Comparison of ENCODE assay signal across 19 cellular contexts in genomic region chr4:31020363-31020762, GRCh38.
"Had no signal": no experiment of that assay in that cellular context is flagged by ENCODE, and none has a peak within 500 bp of the region (broad histone marks: within the 10 kb centered on the region; RNA-seq: fewer than 3 reads in every experiment).

No MANE protein-coding gene starts in this region.

- H3K36me3 ChIP-seq: brain microvascular endothelial cell, lower lobe of right lung, tibial nerve, uterus had no signal

- H3K27ac ChIP-seq: brain microvascular endothelial cell, foreskin keratinocyte, lower lobe of right lung, skin epidermis, tibial nerve, uterus had no signal

- DNase-seq: activated CD4-positive, alpha-beta T cell treated with anti-CD3 and anti-CD28 coated beads, Interleukin-2, amount 10 ng/mL, durations not matched to agents 24 days and 14 days; activated CD4-positive, CD25-positive, alpha-beta regulatory T cell; activated CD8-positive, alpha-beta memory T cell treated with anti-CD3 and anti-CD28 coated beads, Interleukin-2, amount 50 U/mL, for 48 hours; activated CD8-positive, alpha-beta T cell treated with anti-CD3 and anti-CD28 coated beads, Interleukin-2, amount 10 ng/mL, durations not matched to agents 7 days and 5 days; activated naive CD8-positive, alpha-beta T cell treated with anti-CD3 and anti-CD28 coated beads for 36 hours; anterior cingulate cortex; brain microvascular endothelial cell; cerebellar nuclear complex; effector CD8-positive, alpha-beta T cell; glutamatergic neuron; lower lobe of right lung; right cardiac atrium; stimulated activated CD4-positive, alpha-beta T cell treated with anti-CD3 and anti-CD28 coated beads, Interleukin-4, amount 100 ng/mL, for 24 hours; stimulated activated naive CD4-positive, alpha-beta T cell; substantia nigra; uterus had no signal

- H3K9me3 ChIP-seq: lower lobe of right lung, tibial nerve, uterus had no signal

- H3K4me1 ChIP-seq: foreskin keratinocyte, lower lobe of right lung, tibial nerve, uterus had no signal

- H3K27me3 ChIP-seq: brain microvascular endothelial cell, foreskin keratinocyte, tibial nerve, uterus had no signal

- H3K4me3 ChIP-seq: lower lobe of right lung, skin epidermis, tibial nerve, uterus had no signal

- ATAC-seq: activated CD8-positive, alpha-beta T cell treated with anti-CD3 and anti-CD28 coated beads, Interleukin-2, amount 10 ng/mL, durations not matched to agents 7 days and 5 days; lower lobe of right lung had no signal
